20 cellular contexts compared by ENCODE assay signal in the genomic region with DNA sequence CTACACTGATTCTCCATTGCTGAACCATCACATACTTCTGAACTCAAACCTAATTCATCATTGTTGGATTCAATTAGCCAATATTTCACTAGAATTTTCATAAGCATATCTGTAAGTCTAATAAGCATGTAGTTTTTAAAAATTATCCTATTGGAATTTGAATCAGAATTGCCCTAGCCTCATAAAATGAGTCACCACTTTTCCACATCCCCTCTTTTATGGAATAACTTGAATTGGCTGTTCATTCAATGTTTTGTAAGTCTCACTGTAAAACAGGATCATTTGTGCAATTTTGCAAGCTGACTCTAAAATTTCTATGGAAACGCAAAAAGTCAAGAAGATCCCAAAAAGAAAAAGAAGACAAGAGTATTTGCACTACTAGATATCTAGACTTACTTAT.
"Had no signal": no experiment of that assay in that cellular context is flagged by ENCODE, and none has a peak within 500 bp of the region (broad histone marks: within the 10 kb centered on the region; RNA-seq: fewer than 3 reads in every experiment).

No MANE protein-coding gene starts in this region.

- H3K9me3 Mint-ChIP-seq: central memory CD8-positive, alpha-beta T cell; effector memory CD8-positive, alpha-beta T cell; natural killer cell treated with Interleukin-12 subunit alpha and Interleukin-12 subunit beta and Interleukin-15 and Interleukin-18, amount 100 ng/mL, for 72 hours had no signal

- H3K36me3 Mint-ChIP-seq: natural killer cell treated with Interleukin-12 subunit alpha and Interleukin-12 subunit beta and Interleukin-15 and Interleukin-18, amount 100 ng/mL, for 72 hours had no signal

- DNase-seq: activated CD4-positive, alpha-beta T cell treated with anti-CD3 and anti-CD28 coated beads for 1 hour; activated gamma-delta T cell treated with Interleukin-2 at 50 U/mL for 16 hours; activated T-cell treated with anti-CD3 and anti-CD28 coated beads, Interleukin-2, amount 50 U/mL, for 1 hour; adrenal gland; dorsolateral prefrontal cortex; effector memory CD8-positive, alpha-beta T cell; esophagus squamous epithelium; left ventricle myocardium superior; midbrain; stimulated activated CD4-positive, alpha-beta T cell treated with anti-CD3 and anti-CD28 coated beads, Interleukin-4, amount 100 ng/mL, for 24 hours; stimulated activated naive CD4-positive, alpha-beta T cell treated with Interleukin-2 at 50 U/mL for 16 hours; T-helper 1 cell; T-helper 9 cell; upper lobe of left lung had no signal

- H3K36me3 ChIP-seq: adrenal gland, ascending aorta, esophagus squamous epithelium, upper lobe of left lung had no signal

- H3K27ac Mint-ChIP-seq: activated naive CD8-positive, alpha-beta T cell; effector memory CD8-positive, alpha-beta T cell; natural killer cell treated with Interleukin-12 subunit alpha and Interleukin-12 subunit beta and Interleukin-15 and Interleukin-18, amount 100 ng/mL, for 72 hours; progenitor cell of endocrine pancreas had no signal

- H3K4me3 Mint-ChIP-seq: activated naive CD8-positive, alpha-beta T cell; central memory CD8-positive, alpha-beta T cell; effector memory CD8-positive, alpha-beta T cell; natural killer cell treated with Interleukin-12 subunit alpha and Interleukin-12 subunit beta and Interleukin-15 and Interleukin-18, amount 100 ng/mL, for 72 hours had no signal

- H3K27ac ChIP-seq: adrenal gland, ascending aorta, dorsolateral prefrontal cortex, esophagus squamous epithelium, hepatocyte, upper lobe of left lung had no signal

- H3K27me3 ChIP-seq: adrenal gland, ascending aorta, dorsolateral prefrontal cortex, esophagus squamous epithelium, hepatocyte, upper lobe of left lung had no signal

- H3K4me1 Mint-ChIP-seq: central memory CD8-positive, alpha-beta T cell had no signal

- H3K4me1 ChIP-seq: adrenal gland, ascending aorta, esophagus squamous epithelium, upper lobe of left lung had no signal

- ATAC-seq: effector memory CD8-positive, alpha-beta T cell; left ventricle myocardium superior; natural killer cell treated with Interleukin-12 subunit alpha and Interleukin-12 subunit beta and Interleukin-15 and Interleukin-18, amount 100 ng/mL, for 72 hours had no signal

- H3K27me3 Mint-ChIP-seq: activated naive CD8-positive, alpha-beta T cell; central memory CD8-positive, alpha-beta T cell; effector memory CD8-positive, alpha-beta T cell; natural killer cell treated with Interleukin-12 subunit alpha and Interleukin-12 subunit beta and Interleukin-15 and Interleukin-18, amount 100 ng/mL, for 72 hours; progenitor cell of endocrine pancreas had no signal

- H3K4me3 ChIP-seq: adrenal gland, ascending aorta, dorsolateral prefrontal cortex, esophagus squamous epithelium, hepatocyte, upper lobe of left lung had no signal

- H3K9me3 ChIP-seq: adrenal gland, esophagus squamous epithelium, upper lobe of left lung had no signal
